22 cellular contexts compared by ENCODE assay signal in the genomic region with DNA sequence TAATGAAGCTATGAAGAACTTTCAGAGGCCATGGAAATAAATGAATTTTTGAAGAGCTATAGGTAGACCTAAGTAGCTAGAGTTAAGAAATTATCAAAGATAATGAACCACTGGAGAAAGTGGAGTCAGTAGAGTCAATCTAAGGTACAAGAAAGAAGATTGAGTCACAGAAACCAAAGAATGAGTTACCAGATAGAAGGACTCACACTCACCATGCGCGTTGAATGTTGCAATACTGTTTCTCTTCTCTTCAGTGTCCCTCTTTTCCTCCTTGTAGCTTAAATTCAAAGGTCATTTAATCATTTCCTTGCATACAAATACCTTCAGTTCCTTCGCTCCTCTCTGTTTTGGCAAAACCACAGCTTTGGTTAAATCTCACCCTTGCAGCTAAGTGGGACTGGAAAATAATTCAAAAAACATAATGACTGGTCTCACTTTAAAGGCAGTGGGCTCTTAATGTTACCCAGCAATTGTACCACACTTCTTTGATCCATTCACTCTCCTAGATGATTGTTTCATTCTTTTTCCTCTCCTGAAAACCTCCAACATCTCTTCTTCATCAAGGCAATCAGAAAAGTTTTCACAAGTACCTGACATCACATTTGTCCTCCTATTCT. TPM values are rescaled to one million over a fixed set of nuclear protein-coding genes. Genes with fewer than 3 reads are reported as not detected.
DNase-seq lines count a peak whose midpoint lies in the region; FAIRE-seq and TF ChIP-seq lines count a peak whose summit lies in the region.
"Had no signal": no experiment of that assay in that cellular context is flagged by ENCODE, and none has a peak within 500 bp of the region (broad histone marks: within the 10 kb centered on the region; RNA-seq: fewer than 3 reads in every experiment).

No MANE protein-coding gene starts in this region.

- H3K36me3 Mint-ChIP-seq in endodermal cell (ENCODE audit: low read depth), result no peaks in the 10 kb centered on the region

- H3K4me3 ChIP-seq in fibroblast of mammary gland (ENCODE audit: control insufficient read depth, low read depth, low read length) (no peak overlapping the region), endodermal cell (ENCODE audit: low read length) (no peak overlapping the region), ovary (no peak overlapping the region)
- H3K4me3 ChIP-seq: adrenal gland, hepatocyte, SJSA1, testis had no signal

- peak; percentile 31 for FAIRE-seq in RCC 7860 (lab: Jason Lieb, UNC)

- DNase-seq in NOMO-1 treated with DMSO at 0.1 percent for 48 hours (lab: John Stamatoyannopoulos, UW; ENCODE audit: unreplicated experiment) (peak; percentile 45), NOMO-1 treated with dmso at 0.1 percent for 144 hours (lab: John Stamatoyannopoulos, UW; ENCODE audit: unreplicated experiment) (no peak), ELR (ENCODE audit: low read depth) (peak; percentile 38), RCC 7860 (ENCODE audit: low spot score) (no peak), fibroblast of mammary gland (ENCODE audit: low read depth) (peak; percentile 52), AG20443 (ENCODE audit: low spot score) (no peak), endodermal cell (no peak), ovary (no peak)
- DNase-seq: activated CD4-positive, alpha-beta T cell treated with anti-CD3 and anti-CD28 coated beads for 1 hour; adrenal gland; BE2C; Calu3; H7; islet precursor cell; naive thymus-derived CD4-positive, alpha-beta T cell; NCI-H2107; NCI-H526; stimulated activated CD4-positive, alpha-beta T cell treated with anti-CD3 and anti-CD28 coated beads, Interleukin-4, amount 100 ng/mL, for 4 hours; testis had no signal

- H3K36me3 ChIP-seq in endodermal cell (ENCODE audit: control insufficient read depth, insufficient read depth, low read length) (no peaks in the 10 kb centered on the region), ovary (no peaks in the 10 kb centered on the region)
- H3K36me3 ChIP-seq: adrenal gland, BE2C had no signal

- H3K9me3 ChIP-seq in endodermal cell (ENCODE audit: control insufficient read depth, low read length) (no peaks in the 10 kb centered on the region), ovary (no peaks in the 10 kb centered on the region)
- H3K9me3 ChIP-seq: adrenal gland, BE2C, SJSA1, testis had no signal

- TF ChIP-seq CTCF in fibroblast of mammary gland (conservative IDR thresholded peaks at IDR 0.05; ENCODE audit: control insufficient read depth, insufficient read depth, low read depth, low read length) (no peak), endodermal cell (conservative IDR thresholded peaks at IDR 0.05) (no peak), ovary (IDR thresholded peaks at IDR 0.05) (no peak)

- H3K4me1 Mint-ChIP-seq in endodermal cell, result peaks cover 5% of the 10 kb centered on the region

- H3K27ac ChIP-seq in endodermal cell (ENCODE audit: low read depth, low read length), result no peak overlapping the region
- no peak overlapping the region for H3K27ac ChIP-seq in ovary
- H3K27ac ChIP-seq: 22Rv1, adrenal gland, hepatocyte, SJSA1, testis had no signal

- H3K27me3 ChIP-seq in endodermal cell (ENCODE audit: control insufficient read depth, insufficient read depth, low read length, poor library complexity, severe bottlenecking) (no peaks in the 10 kb centered on the region), ovary (no peaks in the 10 kb centered on the region)
- H3K27me3 ChIP-seq: adrenal gland, BE2C, hepatocyte, SJSA1, testis had no signal

- H3K27me3 Mint-ChIP-seq in endodermal cell (ENCODE audit: insufficient read depth), result no peaks in the 10 kb centered on the region
- H3K27me3 Mint-ChIP-seq: naive thymus-derived CD4-positive, alpha-beta T cell had no signal

- TF ChIP-seq POLR2A in ovary (IDR thresholded peaks at IDR 0.05), result no peak

- no peak overlapping the region for H3K9ac ChIP-seq in endodermal cell (ENCODE audit: extremely low read depth, low read length, poor library complexity, severe bottlenecking)

- no peak overlapping the region for H3K27ac Mint-ChIP-seq in endodermal cell

- H3K9me3 Mint-ChIP-seq in endodermal cell, result no peaks in the 10 kb centered on the region

- H3K4me3 Mint-ChIP-seq in endodermal cell, result no peak overlapping the region

- intact Hi-C loops in ovary (cut with DNase I), result loop anchor here in 1 of 4 donors (10.0 kb wide), 1 partner anchor 50 kb away; no protein-coding TSS in a partner anchor

- 94 to 95% methylated on average over 3 of the region's 3 CpGs for WGBS in endodermal cell (ENCODE audit: insufficient coverage in 1 of 2, insufficient read length in 1 of 2), 2 experiments
- WGBS in ovary, 3 donors, result 95 to 97% (median 97%) methylated on average over 3 of the region's 3 CpGs

- no peak for TF ChIP-seq EP300 in ovary (IDR thresholded peaks at IDR 0.05)

- no peaks in the 10 kb centered on the region for H3K4me1 ChIP-seq in endodermal cell (ENCODE audit: control insufficient read depth, insufficient read depth, low read length)
- H3K4me1 ChIP-seq in ovary (ENCODE audit: insufficient read depth), result peaks cover 6% of the 10 kb centered on the region
- H3K4me1 ChIP-seq: BE2C, testis had no signal

RNA-seq across cellular contexts. Expression of gene NIPBL, which starts 58.3 kb away (rescaled TPM):
- total RNA-seq in endodermal cell (10 to 100 TPM; 63.3 to 65.8 TPM), ovary (10 to 100 TPM; 40.9 to 73.1 (median 63.7) TPM)
- polyA plus RNA-seq in endodermal cell (2013, experiment 1 of 2), result 51.1 TPM
- polyA plus RNA-seq in endodermal cell (2013, experiment 2 of 2), result 46.3 TPM
- polyA plus RNA-seq in ovary, result 10 to 100 TPM; 20.8 to 22.8 TPM

Comparison
In these comparisons a context has a peak if more than half of its experiments do, and no peak if none do; other contexts are left out.
1. DNase-seq: peak in NOMO-1 treated with DMSO at 0.1 percent for 48 hours (single experiment), ELR (single experiment) and fibroblast of mammary gland (single experiment); none in NOMO-1 treated with dmso at 0.1 percent for 144 hours (single experiment), RCC 7860 (single experiment), AG20443 (single experiment), endodermal cell (single experiment) and ovary (0 of 5).